Comparison of ENCODE assay signal across 1 cellular context in genomic region chr5:119452373-119453044, GRCh38.
TF ChIP-seq lines count a peak whose summit lies in the region.

Gene HSD17B4 (plus strand): TSS chr5:119452497. CDS start chr5:119452576, 79 bp downstream.

TF ChIP-seq in HepG2, 621 proteins besides CTCF, POLR2A, EP300 and RAD21 (continued from another document and continues in another):
- TF ChIP-seq IRF9 (CRISPR knock-in tag; IDR thresholded peaks at IDR 0.05; ENCODE audit: borderline replicate concordance) (peak; percentile 92; the same call in 1 of the 2 replicates), ZNF350 (CRISPR knock-in tag; IDR thresholded peaks at IDR 0.05; ENCODE audit: borderline replicate concordance, low read depth) (peak; percentile 93), ZSCAN5A (CRISPR knock-in tag; IDR thresholded peaks at IDR 0.05; ENCODE audit: borderline replicate concordance) (peak; percentile 41; the same call in 1 of the 2 replicates), ATF2 (CRISPR knock-in tag; IDR thresholded peaks at IDR 0.05) (peak; percentile 50; the same call in 1 of the 2 replicates), MED13 (CRISPR knock-in tag; IDR thresholded peaks at IDR 0.05) (no peak; the same call in 1 of the 2 replicates), ZSCAN9 (CRISPR knock-in tag; IDR thresholded peaks at IDR 0.05; ENCODE audit: borderline replicate concordance) (peak; percentile 69; the same call in 1 of the 2 replicates), POLR2AphosphoS5 (IDR thresholded peaks at IDR 0.05; ENCODE audit: low read depth, low read length) (peak; percentile 89), ETV5 (CRISPR knock-in tag; IDR thresholded peaks at IDR 0.05; ENCODE audit: borderline replicate concordance) (peak; percentile 77), SMAD1 (CRISPR knock-in tag; IDR thresholded peaks at IDR 0.05; ENCODE audit: borderline replicate concordance, low read depth) (0 out of 2 replicates have a peak, but pooled peaks have one; percentile 53), SMC3 (IDR thresholded peaks at IDR 0.05; ENCODE audit: low read length) (0 out of 2 replicates have a peak, but pooled peaks have one; percentile 14), KLF9 (CRISPR knock-in tag; IDR thresholded peaks at IDR 0.05; ENCODE audit: low read depth) (0 out of 2 replicates have a peak, but pooled peaks have one; percentile 3), UBTF (CRISPR knock-in tag; IDR thresholded peaks at IDR 0.05) (peak; percentile 89), SKI (IDR thresholded peaks at IDR 0.05; ENCODE audit: partially characterized antibody) (peak; percentile 45), ZSCAN29 (CRISPR knock-in tag; conservative IDR thresholded peaks at IDR 0.05) (no peak; the same call in 1 of the 2 replicates), ZNF205 (CRISPR knock-in tag; IDR thresholded peaks at IDR 0.05) (peak; percentile 61; the same call in 1 of the 2 replicates), PRDM15 (CRISPR knock-in tag; IDR thresholded peaks at IDR 0.05) (0 out of 2 replicates have a peak, but pooled peaks have one; percentile 22), ZMAT3 (CRISPR knock-in tag; conservative IDR thresholded peaks at IDR 0.05) (peak; percentile 87), MEIS2 (CRISPR knock-in tag; IDR thresholded peaks at IDR 0.05) (peak; percentile 25), ZNF607 (CRISPR knock-in tag; IDR thresholded peaks at IDR 0.05; ENCODE audit: borderline replicate concordance) (peak; percentile 69; the same call in 1 of the 2 replicates), ZHX1 (CRISPR knock-in tag; IDR thresholded peaks at IDR 0.05; ENCODE audit: low read depth) (peak; percentile 37), RXRA (CRISPR knock-in tag; IDR thresholded peaks at IDR 0.05) (peak; percentile 99), SNAI1 (CRISPR knock-in tag; IDR thresholded peaks at IDR 0.05; ENCODE audit: borderline replicate concordance) (peak; percentile 79), ZSCAN31 (CRISPR knock-in tag; IDR thresholded peaks at IDR 0.05; ENCODE audit: low read depth) (0 out of 2 replicates have a peak, but pooled peaks have one; percentile 26), E2F1 (CRISPR knock-in tag; IDR thresholded peaks at IDR 0.05) (peak; percentile 75), MEF2D (CRISPR knock-in tag; IDR thresholded peaks at IDR 0.05) (peak; percentile 32), TEAD3 (CRISPR knock-in tag; optimal IDR thresholded peaks at IDR 0.05; ENCODE audit: borderline replicate concordance) (peak; percentile 66), TRIM22 (IDR thresholded peaks at IDR 0.05) (no peak), ZBTB25 (CRISPR knock-in tag; IDR thresholded peaks at IDR 0.05) (no peak), CEBPG (CRISPR knock-in tag; IDR thresholded peaks at IDR 0.05) (peak; percentile 89), XBP1 (CRISPR knock-in tag; IDR thresholded peaks at IDR 0.05) (peak; percentile 39; the same call in 1 of the 2 replicates), ZGPAT (CRISPR knock-in tag; IDR thresholded peaks at IDR 0.05) (peak; percentile 87), ELF3 (CRISPR knock-in tag; IDR thresholded peaks at IDR 0.05) (no peak), ZNF724P (CRISPR knock-in tag; IDR thresholded peaks at IDR 0.05; ENCODE audit: borderline replicate concordance) (peak; percentile 85)
